26 cellular contexts compared by ENCODE assay signal in the genomic region with DNA sequence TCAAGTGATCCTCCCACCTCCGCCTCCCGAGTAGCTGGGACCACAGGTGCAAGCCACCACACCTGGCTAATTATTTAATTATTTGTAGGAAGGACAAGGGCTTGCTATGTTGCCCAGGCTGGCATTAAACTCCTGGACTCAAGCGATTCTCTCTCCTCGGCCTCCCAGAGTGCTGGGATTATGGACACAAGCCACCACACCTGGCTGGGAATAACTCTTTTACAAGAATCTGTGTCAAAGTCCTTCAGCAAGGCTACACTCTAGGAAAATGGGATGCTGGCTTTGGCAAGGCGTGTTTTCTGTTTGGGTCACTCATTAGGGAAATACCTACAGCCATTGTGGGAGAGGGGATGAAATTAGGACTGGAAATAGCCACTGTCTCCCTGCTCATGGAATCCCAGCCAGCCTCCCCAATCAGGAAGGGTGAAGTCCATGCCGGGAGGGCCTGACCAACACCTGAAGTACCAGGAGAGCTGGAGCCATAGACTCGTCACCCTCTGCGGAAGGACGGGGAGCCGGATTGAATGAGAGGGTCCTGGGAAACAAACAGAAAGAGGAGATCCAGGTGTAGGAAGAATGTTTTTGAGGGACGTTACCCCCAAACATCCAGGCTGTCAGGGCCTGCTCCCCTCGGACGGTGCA.
"Had no signal": no experiment of that assay in that cellular context is flagged by ENCODE, and none has a peak within 500 bp of the region (broad histone marks: within the 10 kb centered on the region; RNA-seq: fewer than 3 reads in every experiment).

No MANE protein-coding gene starts in this region.

- H3K4me3 ChIP-seq: coronary artery, esophagus muscularis mucosa, gastroesophageal sphincter, heart left ventricle, hepatocyte, left lung, neural progenitor cell, stomach, thyroid gland, upper lobe of left lung had no signal

- DNase-seq: dermis blood vessel endothelial cell; effector memory CD4-positive, alpha-beta T cell; foreskin keratinocyte; heart left ventricle; kidney; left lung; mesenchymal stem cell; naive thymus-derived CD8-positive, alpha-beta T cell; stimulated activated CD4-positive, alpha-beta T cell treated with anti-CD3 and anti-CD28 coated beads, Interleukin-2, amount 100 ng/mL, for 24 hours; stimulated activated CD4-positive, alpha-beta T cell treated with anti-CD3 and anti-CD28 coated beads, Interleukin-4, amount 100 ng/mL, for 24 hours; stimulated activated naive CD4-positive, alpha-beta T cell treated with Interleukin-2 at 50 U/mL for 16 hours; stomach; thyroid gland; upper lobe of left lung had no signal

- H3K4me1 ChIP-seq: esophagus muscularis mucosa, foreskin keratinocyte, gastroesophageal sphincter, heart left ventricle, left lung, neural progenitor cell, parathyroid adenoma, stomach, thyroid gland, upper lobe of left lung had no signal

- H3K27ac ChIP-seq: coronary artery, esophagus muscularis mucosa, foreskin keratinocyte, gastroesophageal sphincter, heart left ventricle, hepatocyte, left lung, neural progenitor cell, parathyroid adenoma, stomach, thyroid gland, upper lobe of left lung had no signal

- FAIRE-seq: endothelial cell of umbilical vein, kidney, urothelium cell line had no signal

- H2AFZ ChIP-seq: hepatocyte, neural progenitor cell, parathyroid adenoma had no signal

- H3K9me3 Mint-ChIP-seq: mesothelial cell of epicardium; naive thymus-derived CD8-positive, alpha-beta T cell; neural progenitor cell; stimulated activated effector memory CD8-positive, alpha-beta T cell treated with anti-CD3 and anti-CD28 coated beads, Interleukin-12 subunit alpha, Interleukin-12 subunit beta, amount 100 ng/mL, for 72 hours had no signal

- H3K27me3 ChIP-seq: hepatocyte, neural progenitor cell, thyroid gland, upper lobe of left lung had no signal

- H3K9ac ChIP-seq: neural progenitor cell, parathyroid adenoma had no signal

- H3K4me1 Mint-ChIP-seq: stimulated activated effector memory CD8-positive, alpha-beta T cell treated with anti-CD3 and anti-CD28 coated beads, Interleukin-12 subunit alpha, Interleukin-12 subunit beta, amount 100 ng/mL, for 72 hours had no signal

- H3K36me3 ChIP-seq: esophagus muscularis mucosa, gastroesophageal sphincter, heart left ventricle, left lung, neural progenitor cell, stomach, thyroid gland, upper lobe of left lung had no signal

- H3K79me2 ChIP-seq: hepatocyte, parathyroid adenoma had no signal

- H3K4me2 ChIP-seq: hepatocyte, neural progenitor cell had no signal

- H3K9me3 ChIP-seq: esophagus muscularis mucosa, gastroesophageal sphincter, heart left ventricle, left lung, stomach, thyroid gland, upper lobe of left lung had no signal

- H3K27ac Mint-ChIP-seq: mesothelial cell of epicardium; neural progenitor cell; progenitor cell of endocrine pancreas; stimulated activated effector memory CD8-positive, alpha-beta T cell treated with anti-CD3 and anti-CD28 coated beads, Interleukin-12 subunit alpha, Interleukin-12 subunit beta, amount 100 ng/mL, for 72 hours had no signal

- H3K4me3 Mint-ChIP-seq: mesothelial cell of epicardium; naive thymus-derived CD8-positive, alpha-beta T cell; neural progenitor cell; stimulated activated effector memory CD8-positive, alpha-beta T cell treated with anti-CD3 and anti-CD28 coated beads, Interleukin-12 subunit alpha, Interleukin-12 subunit beta, amount 100 ng/mL, for 72 hours had no signal

- H3K36me3 Mint-ChIP-seq: mesothelial cell of epicardium; naive thymus-derived CD8-positive, alpha-beta T cell; neural progenitor cell; stimulated activated effector memory CD8-positive, alpha-beta T cell treated with anti-CD3 and anti-CD28 coated beads, Interleukin-12 subunit alpha, Interleukin-12 subunit beta, amount 100 ng/mL, for 72 hours had no signal

- ATAC-seq: foreskin keratinocyte; gastroesophageal sphincter; heart left ventricle; left lung; naive thymus-derived CD8-positive, alpha-beta T cell; sciatic nerve; stimulated activated effector memory CD8-positive, alpha-beta T cell treated with anti-CD3 and anti-CD28 coated beads, Interleukin-12 subunit alpha, Interleukin-12 subunit beta, amount 100 ng/mL, for 72 hours had no signal
